8 cellular contexts compared by ENCODE assay signal in genomic region chr19:36572593-36573019, GRCh38. TPM values are rescaled to one million over a fixed set of nuclear protein-coding genes. Genes with fewer than 3 reads are reported as not detected.
DNase-seq lines count a peak whose midpoint lies in the region; ATAC-seq and TF ChIP-seq lines count a peak whose summit lies in the region.

No MANE protein-coding gene starts in this region.

- POLR2A ChIA-PET in CD4-positive, alpha-beta memory T cell (lab: Charles Lee; ENCODE audit: partially characterized antibody) = interaction anchor here (0.6 to 2.9 kb wide), 13 partner anchors 32 to 1711 kb away, joined by 3 to 40 read pairs (median 5); partner anchors contain the start of genes POLR2I, TBCB, ZFP14 and ZNF146
- POLR2A ChIA-PET in PC-9 (lab: Charles Lee; ENCODE audit: unreplicated experiment) = interaction anchor here (0.6 to 1.0 kb wide), 4 partner anchors 44 to 441 kb away, joined by 3 to 12 read pairs (median 6); partner anchors contain the start of gene ZNF345

- H3K9me3 Mint-ChIP-seq in CD4-positive, alpha-beta memory T cell = peaks cover 4 to 31% (median 14%) of the 10 kb centered on the region in 8 donors

- TF ChIP-seq CTCF in PC-9 (conservative IDR thresholded peaks at IDR 0.05) (no peak), ovary (IDR thresholded peaks at IDR 0.05) (no peak)

- WGBS in ovary, 3 donors = 0 to 1% (median 1%) methylated on average over 11 of the region's 11 CpGs

- peak overlapping the region; percentile 88 for H3K4me2 ChIP-seq in PC-9

- ATAC-seq in GM21528 (IDR thresholded peaks at IDR 0.05; ENCODE audit: low FRiP score, unreplicated experiment) = no peak

- peaks cover 10% of the 10 kb centered on the region for H3K36me3 ChIP-seq in CD4-positive, alpha-beta memory T cell (ENCODE audit: insufficient read depth, low read length)
- H3K36me3 ChIP-seq in PC-9 (ENCODE audit: low read depth) (peaks cover 55% of the 10 kb centered on the region), ovary (no peaks in the 10 kb centered on the region)

- H3K36me3 Mint-ChIP-seq in CD4-positive, alpha-beta memory T cell = peaks cover 51 to 64% of the 10 kb centered on the region in 2 donors

- peak overlapping the region; percentile 99 for H2AFZ ChIP-seq in PC-9

- CTCF ChIA-PET in CD4-positive, alpha-beta memory T cell (lab: Charles Lee; ENCODE audit: partially characterized antibody) = no interaction called here
- CTCF ChIA-PET in PC-9 (lab: Charles Lee) = no interaction called here

- no peaks in the 10 kb centered on the region for H3K9me3 ChIP-seq in CD4-positive, alpha-beta memory T cell (ENCODE audit: control insufficient read depth in 1 of 2, low read length in 2 of 2)
- H3K9me3 ChIP-seq in PC-9 (ENCODE audit: insufficient read depth, low read depth) = peaks cover 25% of the 10 kb centered on the region; the same call in 1 of the 2 replicates
- peaks cover 0 to 30% of the 10 kb centered on the region in 2 donors for H3K9me3 ChIP-seq in ovary

- no peaks in the 10 kb centered on the region for H3K27me3 ChIP-seq in CD4-positive, alpha-beta memory T cell (ENCODE audit: insufficient read depth, low read length)
- H3K27me3 ChIP-seq in PC-9 (ENCODE audit: insufficient read depth, low read depth) (no peaks in the 10 kb centered on the region), ovary (no peaks in the 10 kb centered on the region)

- TF ChIP-seq POLR2A in ovary (IDR thresholded peaks at IDR 0.05) = no peak

- peak overlapping the region; percentile 93 to 100 (median 98) for H3K27ac Mint-ChIP-seq in CD4-positive, alpha-beta memory T cell

- peak overlapping the region; percentile 70 to 86 for H3K4me3 ChIP-seq in CD4-positive, alpha-beta memory T cell (ENCODE audit: low read length in 2 of 2)
- H3K4me3 ChIP-seq in PC-9 (peak overlapping the region; percentile 90), ovary (peak overlapping the region; percentile 85)

- peaks cover 29 to 44% (median 38%) of the 10 kb centered on the region in 4 donors for H3K4me1 Mint-ChIP-seq in CD4-positive, alpha-beta memory T cell

- H3K4me1 ChIP-seq in CD4-positive, alpha-beta memory T cell (ENCODE audit: insufficient read depth, low read length) = peaks cover 22% of the 10 kb centered on the region
- H3K4me1 ChIP-seq in PC-9 (replicated peaks; ENCODE audit: insufficient read depth) (peaks cover 6% of the 10 kb centered on the region; the same call in 1 of the 2 replicates), ovary (ENCODE audit: insufficient read depth) (peaks cover 2% of the 10 kb centered on the region)

- H3K27ac ChIP-seq in CD4-positive, alpha-beta memory T cell (ENCODE audit: low read depth, low read length) = peak overlapping the region; percentile 95
- H3K27ac ChIP-seq in PC-9 (peak overlapping the region; percentile 55), epithelial cell of prostate (peak overlapping the region; percentile 78), ovary (peak overlapping the region; percentile 1 to 50)

- intact Hi-C loops in CD4-positive, alpha-beta memory T cell (cut with micrococcal nuclease) = loop anchor here (1.0 to 10.0 kb wide), 6 partner anchors 32 to 897 kb away; partner anchors contain the start of genes ZNF260, ZNF382, ZNF461 and ZNF566
- intact Hi-C loops in PC-9 (cut with micrococcal nuclease; ENCODE audit: unreplicated experiment) = loop anchor here (1.0 to 5.0 kb wide), 3 partner anchors 44 to 445 kb away; partner anchors contain the start of genes ZNF260 and ZNF461
- intact Hi-C loops in ovary (cut with DNase I) = no loop called here

- H3K4me3 Mint-ChIP-seq in CD4-positive, alpha-beta memory T cell = peak overlapping the region; percentile 89 to 98 (median 96)

- H4K20me1 ChIP-seq in PC-9 (ENCODE audit: insufficient read depth) = no peaks in the 10 kb centered on the region

- no peaks in the 10 kb centered on the region for H3K9me2 ChIP-seq in PC-9 (ENCODE audit: insufficient read depth)

- H3K27me3 Mint-ChIP-seq in CD4-positive, alpha-beta memory T cell = no peaks in the 10 kb centered on the region

- DNase-seq in CD4-positive, alpha-beta memory T cell = no peak
- DNase-seq in PC-9 (peak in 1 of 2 experiments; percentile 59), epithelial cell of prostate (ENCODE audit: low read depth, low spot score) (no peak), ovary (no peak), activated gamma-delta T cell (lab: John Stamatoyannopoulos, UW) (no peak), NCI-H510A (lab: John Stamatoyannopoulos, UW) (no peak), DMS79 treated with DMSO at 0.1 percent for 48 hours (lab: John Stamatoyannopoulos, UW) (no peak)

- TSS peak; percentile 75 for BruUV-seq in PC-9 (replicated peaks; lab: Mats Ljungman, UMichigan)

- TF ChIP-seq EP300 in ovary (IDR thresholded peaks at IDR 0.05) = no peak

- peaks cover 40% of the 10 kb centered on the region for H3K79me2 ChIP-seq in PC-9 (ENCODE audit: low read depth)

- H3F3A ChIP-seq in PC-9 (ENCODE audit: insufficient read depth, low read depth) = no peaks in the 10 kb centered on the region

RNA-seq across cellular contexts. Expression of gene ZNF529, which starts 0.5 kb away (rescaled TPM):
- 10 to 100 TPM; 32.8 to 33.5 TPM for total RNA-seq in CD4-positive, alpha-beta memory T cell
- 1 to 10 TPM; 7.9 to 8.8 TPM for polyA plus RNA-seq in CD4-positive, alpha-beta memory T cell
- total RNA-seq in PC-9 (2021) = 4.0 and 4.2 TPM in 2 replicates
- 10 to 100 TPM; 11.7 to 24.5 (median 19.5) TPM for total RNA-seq in ovary
- polyA plus RNA-seq in ovary = 10 to 100 TPM in 1 of 2 donors, 1 to 10 TPM in 1; 5.8 to 11.7 TPM

RNA-seq across cellular contexts. Expression of gene ZNF382, which starts 32.5 kb away (rescaled TPM):
- total RNA-seq in CD4-positive, alpha-beta memory T cell = 10 to 100 TPM; 21.1 to 21.9 TPM
- polyA plus RNA-seq in CD4-positive, alpha-beta memory T cell = 10 to 100 TPM in 1 of 2 donors, 1 to 10 TPM in 1; 3.1 to 11.8 TPM
- total RNA-seq in PC-9 (2021) = 0.55 TPM in 1 of 2 replicates, not detected in the other
- total RNA-seq in ovary = 10 to 100 TPM in 1 of 7 donors, 1 to 10 TPM in 6; 1.9 to 10.2 (median 8.3) TPM
- 1 to 10 TPM; 1.8 to 3.0 TPM for polyA plus RNA-seq in ovary

RNA-seq across cellular contexts. Expression of gene ZNF260, which starts 44.5 kb away (rescaled TPM):
- total RNA-seq in CD4-positive, alpha-beta memory T cell = 10 to 100 TPM; 15.4 to 18.8 TPM
- polyA plus RNA-seq in CD4-positive, alpha-beta memory T cell = 10 to 100 TPM in 1 of 2 donors, 1 to 10 TPM in 1; 6.4 to 11.3 TPM
- 9.4 and 10.6 TPM in 2 replicates for total RNA-seq in PC-9 (2021)
- total RNA-seq in ovary = 10 to 100 TPM in 6 of 7 donors, 1 to 10 TPM in 1; 9.4 to 19.0 (median 12.2) TPM
- 1 to 10 TPM; 6.1 to 8.1 TPM for polyA plus RNA-seq in ovary

Comparison
In these comparisons a context has a peak if more than half of its experiments do, and no peak if none do; other contexts are left out.
1. H3K27ac ChIP-seq: peak in every context shown above with its lines; median percentile 95 in CD4-positive, alpha-beta memory T cell; 78 in epithelial cell of prostate; 55 in PC-9; 26 in ovary.
2. intact Hi-C loops: an anchor here in CD4-positive, alpha-beta memory T cell (1.0 to 10.0 kb wide) and PC-9 (1.0 to 5.0 kb wide); none called in ovary.